In the genomic region with DNA sequence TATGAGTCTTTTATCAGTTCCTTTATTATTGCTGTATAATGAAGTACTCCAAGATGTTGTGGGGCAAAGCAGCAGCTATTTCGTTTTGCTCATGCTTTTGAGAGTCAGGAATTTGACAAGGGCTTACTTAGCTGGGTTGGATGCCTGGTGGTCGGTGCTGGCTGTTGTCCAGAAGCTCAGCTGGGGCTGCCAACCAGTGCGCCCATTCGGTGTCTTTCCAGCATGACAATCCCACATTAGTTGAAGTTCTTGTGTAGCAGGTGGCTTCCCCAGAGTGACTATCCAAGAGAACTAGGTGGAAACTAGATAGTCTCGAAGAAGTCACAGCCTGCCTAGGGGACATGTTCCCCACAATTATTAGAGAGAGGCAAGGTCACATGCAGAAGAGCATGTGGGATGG, we compare ENCODE assay signal across 22 cellular contexts. TPM values are rescaled to one million over a fixed set of nuclear protein-coding genes. Genes with fewer than 3 reads are reported as not detected.
"Had no signal": no experiment of that assay in that cellular context is flagged by ENCODE, and none has a peak within 500 bp of the region (broad histone marks: within the 10 kb centered on the region; RNA-seq: fewer than 3 reads in every experiment).

No MANE protein-coding gene starts in this region.

- H3K4me3 ChIP-seq: SJSA1, SK-N-MC had no signal

- H3K36me3 ChIP-seq: SJSA1 had no signal

- DNase-seq: KBM-7, NCI-H1092, NCI-H1105 treated with DMSO at 0.1 percent for 48 hours, NCI-H1417 treated with DMSO at 0.1 percent for 48 hours, NCI-H146, NCI-H187, NCI-H2029, NCI-H2081 treated with DMSO at 0.1 percent for 48 hours, NCI-H2171, NCI-H226, NCI-H446, NCI-H510A, NCI-H524 treated with DMSO at 0.1 percent for 48 hours, NCI-H69, NCI-H774, Right ventricle myocardium superior, RPMI8226, SIG-M5 had no signal

- H3K27ac ChIP-seq: SJSA1, SK-N-MC had no signal

RNA-seq across cellular contexts. Expression of gene FLT4, which starts 3.4 kb away (rescaled TPM):
- total RNA-seq: HT-29, MCF 10A, SJSA1 had no signal
